11 cellular contexts compared by ENCODE assay signal in the genomic region with DNA sequence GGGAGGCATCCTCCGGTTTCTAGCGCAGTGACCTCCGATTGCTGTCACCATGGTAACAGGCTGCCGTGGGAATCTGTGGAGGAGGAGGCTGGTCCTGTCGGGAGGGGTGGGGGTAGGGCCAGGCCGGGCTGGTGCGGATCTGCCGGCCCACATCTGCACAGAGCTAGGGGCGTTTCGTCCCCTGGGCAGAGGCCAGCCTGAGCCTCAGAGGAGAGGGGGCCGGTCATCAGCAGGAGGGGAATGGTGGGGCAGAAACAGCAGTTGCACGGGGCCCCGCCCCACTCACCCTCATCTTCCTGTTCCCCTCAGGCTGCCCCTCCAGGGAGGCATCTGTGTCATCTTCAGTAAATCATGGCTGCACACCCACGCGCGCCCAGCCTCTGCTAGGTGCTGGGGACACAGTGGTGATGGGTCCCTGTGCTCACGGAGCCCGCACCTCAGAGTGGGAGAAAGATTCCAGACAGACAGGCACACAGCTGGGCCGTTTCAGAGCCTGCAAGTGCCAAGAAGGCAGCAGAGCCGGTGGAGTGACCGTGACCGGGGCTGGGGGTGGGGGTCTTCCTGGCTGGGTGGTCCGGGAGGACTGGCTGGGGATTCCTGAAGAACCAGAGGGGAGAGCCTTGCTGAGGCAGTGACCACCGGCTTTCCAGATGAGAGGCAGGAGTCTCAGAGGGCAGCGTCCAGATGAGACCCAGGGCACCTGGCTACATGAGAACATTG.
A peak's percentile ranks its signal among the peaks of the same experiment; 100 is the strongest.
DNase-seq lines count a peak whose midpoint lies in the region; ATAC-seq and TF ChIP-seq lines count a peak whose summit lies in the region.
"Had no signal": no experiment of that assay in that cellular context is flagged by ENCODE, and none has a peak within 500 bp of the region (broad histone marks: within the 10 kb centered on the region; RNA-seq: fewer than 3 reads in every experiment).

No MANE protein-coding gene starts in this region.

- peaks cover 41% of the 10 kb centered on the region for H3K27me3 Mint-ChIP-seq in osteocyte (ENCODE audit: unreplicated experiment)

- no peak for ATAC-seq in HG03354 (IDR thresholded peaks at IDR 0.05; ENCODE audit: poor library complexity, severe bottlenecking, unreplicated experiment)
- ATAC-seq in GM21381 (IDR thresholded peaks at IDR 0.05; ENCODE audit: unreplicated experiment), result no peak

- TF ChIP-seq CTCF in dorsolateral prefrontal cortex (IDR thresholded peaks at IDR 0.05 in 54 of 56, conservative IDR thresholded peaks at IDR 0.05 in 2 of 56; ENCODE audit: low read depth in 1 of 56, partially characterized antibody in 56 of 56) (no peak), osteocyte (IDR thresholded peaks at IDR 0.05) (no peak)

- no peaks in the 10 kb centered on the region for H3K9me3 Mint-ChIP-seq in osteocyte (ENCODE audit: unreplicated experiment)

- peak overlapping the region in 32 of 59 donors; percentile 2 to 46 (median 27) for H3K4me3 ChIP-seq in dorsolateral prefrontal cortex
- H3K4me3 ChIP-seq: heart right ventricle had no signal

- H3K4me3 Mint-ChIP-seq in osteocyte (ENCODE audit: unreplicated experiment), result no peak overlapping the region

- H3K36me3 Mint-ChIP-seq in osteocyte (ENCODE audit: unreplicated experiment), result no peaks in the 10 kb centered on the region

- intact Hi-C loops in dorsolateral prefrontal cortex (cut with DNase I), result no loop called here

- H3K27ac ChIP-seq in dorsolateral prefrontal cortex, result peak overlapping the region in 26 of 59 donors; percentile 9 to 79 (median 38)
- H3K27ac ChIP-seq: heart right ventricle had no signal

- H3K27me3 ChIP-seq in dorsolateral prefrontal cortex, result peaks cover 0 to 33% (median 0%) of the 10 kb centered on the region in 45 donors

- peak; percentile 22 for DNase-seq in COLO668 (lab: John Stamatoyannopoulos, UW; ENCODE audit: unreplicated experiment)
- peak; percentile 2 for DNase-seq in NCI-H146 treated with DMSO at 0.1 percent for 48 hours (lab: John Stamatoyannopoulos, UW; ENCODE audit: unreplicated experiment)
- DNase-seq in dorsolateral prefrontal cortex, result peak in 9 of 10 donors; percentile 37 to 87 (median 67)
- peak; percentile 29 for DNase-seq in stimulated activated CD4-positive, alpha-beta T cell treated with anti-CD3 and anti-CD28 coated beads, Interleukin-12 subunit alpha, Interleukin-12 subunit beta, amount 100 ng/mL, for 4 hours
- no peak for DNase-seq in osteocyte (ENCODE audit: extremely low spot score, unreplicated experiment)
- no peak for DNase-seq in RPMI8226
- DNase-seq: dermis blood vessel endothelial cell, heart right ventricle, NCI-H1694 had no signal

- no peak overlapping the region for H3K27ac Mint-ChIP-seq in osteocyte (ENCODE audit: unreplicated experiment)

- peaks cover 1% of the 10 kb centered on the region for H3K4me1 Mint-ChIP-seq in osteocyte (ENCODE audit: unreplicated experiment)

Comparison
In these comparisons a context has a peak if more than half of its experiments do, and no peak if none do; other contexts are left out.
1. DNase-seq: peak in COLO668 (single experiment), NCI-H146 treated with DMSO at 0.1 percent for 48 hours (single experiment), dorsolateral prefrontal cortex (9 of 10) and stimulated activated CD4-positive, alpha-beta T cell treated with anti-CD3 and anti-CD28 coated beads, Interleukin-12 subunit alpha, Interleukin-12 subunit beta, amount 100 ng/mL, for 4 hours (single experiment); none in osteocyte (single experiment) and RPMI8226 (single experiment).